In genomic region chr13:91553584-91553983, GRCh38 we compare ENCODE assay signal across 11 cellular contexts.
"Had no signal": no experiment of that assay in that cellular context is flagged by ENCODE, and none has a peak within 500 bp of the region (broad histone marks: within the 10 kb centered on the region; RNA-seq: fewer than 3 reads in every experiment).

No MANE protein-coding gene starts in this region.

- H3K9me3 ChIP-seq: HAP-1 had no signal

- H3K4me1 ChIP-seq: HAP-1 had no signal

- H3K4me2 ChIP-seq: GM23338 had no signal

- FAIRE-seq: H1, H54 had no signal

- DNase-seq: GM23248, GOT3, H7, H9, HCEC 1CT, HFFc6 had no signal

- H3K36me3 ChIP-seq: HAP-1 had no signal

- H3K4me3 ChIP-seq: GM23248, GM23338, HAP-1 had no signal

- H3K9ac ChIP-seq: GM23248 had no signal

- ATAC-seq: GM23338, HCT116 had no signal

- H2AFZ ChIP-seq: GM23248, GM23338 had no signal

- H3K27ac ChIP-seq: GM23248 had no signal
